13 cellular contexts compared by ENCODE assay signal in the genomic region with DNA sequence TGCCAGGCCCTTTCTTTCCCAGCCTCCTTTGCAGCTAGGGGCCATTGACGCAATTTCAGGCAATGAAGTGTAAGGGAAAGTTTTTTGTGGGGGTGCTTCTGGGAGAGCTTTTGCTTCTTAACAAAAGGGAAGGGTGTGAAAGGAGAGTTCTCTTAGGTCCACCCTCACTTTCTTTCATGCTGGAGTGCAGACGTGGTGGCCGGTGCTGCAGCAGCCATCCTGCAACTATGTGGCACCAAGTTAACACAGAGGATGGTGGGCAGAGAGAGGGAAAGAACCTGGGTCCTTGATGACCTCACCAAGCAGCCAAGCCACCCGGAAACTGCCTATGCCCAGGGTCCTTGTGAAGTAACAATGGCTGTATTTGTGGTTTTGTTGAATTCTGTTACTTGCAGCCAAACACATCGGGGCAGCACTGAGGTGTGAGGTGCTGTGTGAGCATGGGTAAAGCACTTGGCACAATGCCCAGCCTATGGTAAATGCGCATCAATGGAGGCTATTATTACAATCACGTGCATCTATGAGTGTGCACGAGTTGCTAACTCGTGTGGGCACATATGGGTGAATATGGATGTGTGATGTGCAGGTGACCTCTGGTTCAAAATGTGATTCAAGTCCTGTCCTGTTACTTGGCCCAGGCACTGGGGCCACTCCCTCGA.
DNase-seq lines count a peak whose midpoint lies in the region; ATAC-seq and TF ChIP-seq lines count a peak whose summit lies in the region.
"Had no signal": no experiment of that assay in that cellular context is flagged by ENCODE, and none has a peak within 500 bp of the region (broad histone marks: within the 10 kb centered on the region; RNA-seq: fewer than 3 reads in every experiment).

No MANE protein-coding gene starts in this region.

- H3K36me3 Mint-ChIP-seq in glutamatergic neuron (ENCODE audit: unreplicated experiment) = no peaks in the 10 kb centered on the region
- H3K36me3 Mint-ChIP-seq: activated naive CD4-positive, alpha-beta T cell treated with anti-CD3 and anti-CD28 coated beads, Interleukin-2, amount 50 U/mL, for 24 hours had no signal

- peaks cover 10% of the 10 kb centered on the region for H3K27me3 Mint-ChIP-seq in glutamatergic neuron (ENCODE audit: unreplicated experiment)
- H3K27me3 Mint-ChIP-seq: activated naive CD4-positive, alpha-beta T cell treated with anti-CD3 and anti-CD28 coated beads, Interleukin-2, amount 50 U/mL, for 24 hours had no signal

- H3K9me3 Mint-ChIP-seq in glutamatergic neuron (ENCODE audit: unreplicated experiment) = peaks cover 8% of the 10 kb centered on the region
- H3K9me3 Mint-ChIP-seq: activated naive CD4-positive, alpha-beta T cell treated with anti-CD3 and anti-CD28 coated beads, Interleukin-2, amount 50 U/mL, for 24 hours had no signal

- DNase-seq in NCI-H748 (lab: John Stamatoyannopoulos, UW; ENCODE audit: unreplicated experiment) (peak; percentile 47), NCI-H748 treated with DMSO at 0.1 percent for 48 hours (lab: John Stamatoyannopoulos, UW) (no peak), SK-MEL-5 (ENCODE audit: low read depth, low spot score) (peak; percentile 45), glutamatergic neuron (no peak), NCI-H2227 treated with DMSO at 0.1 percent for 48 hours (lab: John Stamatoyannopoulos, UW) (no peak)
- no peak for DNase-seq in effector CD4-positive, alpha-beta T cell
- DNase-seq: foreskin melanocyte, left ventricle myocardium superior had no signal

- peak overlapping the region; percentile 34 for H3K4me3 Mint-ChIP-seq in glutamatergic neuron (ENCODE audit: unreplicated experiment)
- H3K4me3 Mint-ChIP-seq: activated naive CD4-positive, alpha-beta T cell treated with anti-CD3 and anti-CD28 coated beads, Interleukin-2, amount 50 U/mL, for 24 hours; T-helper 17 cell had no signal

- H3K27ac Mint-ChIP-seq in glutamatergic neuron (ENCODE audit: unreplicated experiment) = no peak overlapping the region
- H3K27ac Mint-ChIP-seq: activated naive CD4-positive, alpha-beta T cell treated with anti-CD3 and anti-CD28 coated beads, Interleukin-2, amount 50 U/mL, for 24 hours; T-helper 17 cell had no signal

- peaks cover 19% of the 10 kb centered on the region for H3K4me1 Mint-ChIP-seq in glutamatergic neuron (ENCODE audit: low read depth, unreplicated experiment)
- H3K4me1 Mint-ChIP-seq: activated naive CD4-positive, alpha-beta T cell treated with anti-CD3 and anti-CD28 coated beads, Interleukin-2, amount 50 U/mL, for 24 hours had no signal

- in situ Hi-C loops in SK-MEL-5 (cut with HindIII; ENCODE audit: low pct_unique_long_range_greater_than_20kb, low sequenced_read_pairs) = no loop called here

- ATAC-seq in GM18868 (IDR thresholded peaks at IDR 0.05; ENCODE audit: unreplicated experiment) = no peak
- no peak for ATAC-seq in HG02610 (IDR thresholded peaks at IDR 0.05; ENCODE audit: unreplicated experiment)
- ATAC-seq: left ventricle myocardium superior, Panc1 had no signal

- TF ChIP-seq CTCF in glutamatergic neuron (IDR thresholded peaks at IDR 0.05; ENCODE audit: partially characterized antibody, unreplicated experiment) = no peak

Comparison
In these comparisons a context has a peak if more than half of its experiments do, and no peak if none do; other contexts are left out.
1. DNase-seq: peak in NCI-H748 (single experiment) and SK-MEL-5 (single experiment); none in NCI-H748 treated with DMSO at 0.1 percent for 48 hours (single experiment), glutamatergic neuron (single experiment), NCI-H2227 treated with DMSO at 0.1 percent for 48 hours (single experiment) and effector CD4-positive, alpha-beta T cell (single experiment).